In genomic region chr6:69867075-69867911, GRCh38 we compare ENCODE assay signal across 8 cellular contexts. TPM values are rescaled to one million over a fixed set of nuclear protein-coding genes. Genes with fewer than 3 reads are reported as not detected.
DNase-seq lines count a peak whose midpoint lies in the region; ATAC-seq, FAIRE-seq and TF ChIP-seq lines count a peak whose summit lies in the region.

No MANE protein-coding gene starts in this region.

- intact Hi-C loops in kidney (cut with DNase I) = no loop called here

- peak overlapping the region; percentile 93 for H2AFZ ChIP-seq in KMS-11 (ENCODE audit: low read depth)

- H3K27me3 Mint-ChIP-seq in brain = peaks cover 42% of the 10 kb centered on the region

- peaks cover 41% of the 10 kb centered on the region for H3K4me1 Mint-ChIP-seq in brain

- H3K36me3 ChIP-seq in KMS-11 (ENCODE audit: insufficient read depth) (no peaks in the 10 kb centered on the region), kidney (ENCODE audit: control insufficient read depth in 1 of 2, insufficient read depth in 2 of 2, low read length in 2 of 2) (no peaks in the 10 kb centered on the region)

- no peaks in the 10 kb centered on the region for H3K36me3 Mint-ChIP-seq in brain

- TF ChIP-seq CTCF in KMS-11 (conservative IDR thresholded peaks at IDR 0.05; ENCODE audit: low read depth, low read length) (no peak), brain (conservative IDR thresholded peaks at IDR 0.05) (peak in 1 of 2 experiments; percentile 29), kidney (IDR thresholded peaks at IDR 0.05; ENCODE audit: borderline replicate concordance, extremely low read depth, insufficient read depth) (peak; percentile 6)

- H3K9ac ChIP-seq in KMS-11 (peak overlapping the region; percentile 61), kidney (ENCODE audit: low read length in 2 of 2) (peak overlapping the region; percentile 45 to 57)

- H3K27me3 ChIP-seq in KMS-11 (ENCODE audit: insufficient read depth, low read depth) = no peaks in the 10 kb centered on the region

- H3K9me3 ChIP-seq in kidney (ENCODE audit: control insufficient read depth in 1 of 2, low read length in 2 of 2) = no peaks in the 10 kb centered on the region

- peaks cover 3% of the 10 kb centered on the region for H3K4me1 ChIP-seq in KMS-11 (ENCODE audit: low read depth, poor library complexity, severe bottlenecking)
- H3K4me1 ChIP-seq in kidney (ENCODE audit: control insufficient read depth in 1 of 2, insufficient read depth in 1 of 2, low read depth in 1 of 2, low read length in 2 of 2) = peaks cover 0 to 5% of the 10 kb centered on the region in 2 donors

- H3K4me3 ChIP-seq in KMS-11 (IDR thresholded peaks at IDR 0.05; ENCODE audit: insufficient read depth, low read depth, low read length) (no peak overlapping the region), kidney (ENCODE audit: low read length in 2 of 2) (peak overlapping the region; percentile 70 to 93)

- no peak for FAIRE-seq in kidney (lab: Jason Lieb, UNC)

- H3K27ac ChIP-seq in KMS-11 = peak overlapping the region; percentile 35; the same call in 1 of the 2 replicates
- H3K27ac ChIP-seq in kidney (ENCODE audit: low read depth in 2 of 2, low read length in 2 of 2) = peak overlapping the region in 1 of 2 donors; percentile 29

- peak overlapping the region; percentile 86 to 92 (median 88) for H3K4me3 Mint-ChIP-seq in brain

- no peaks in the 10 kb centered on the region for H3K9me3 Mint-ChIP-seq in brain

- peak overlapping the region; percentile 66 to 85 (median 79) for H3K27ac Mint-ChIP-seq in brain

- ATAC-seq in GM21717 (IDR thresholded peaks at IDR 0.05; ENCODE audit: unreplicated experiment) = peak; percentile 59

- peak; percentile 62 for DNase-seq in G401 (ENCODE audit: low spot score)
- peak; percentile 44 for DNase-seq in T-helper 9 cell
- peak; percentile 85 for DNase-seq in kidney
- DNase-seq in stimulated activated CD4-positive, alpha-beta T cell treated with anti-CD3 and anti-CD28 coated beads, Interleukin-1b, Interleukin-23, amount 100 ng/mL, for 24 hours (ENCODE audit: low read depth in 4 of 4, low spot score in 1 of 4) = peak in 3 of 4 experiments; percentile 17 to 49 (median 45)
- DNase-seq in RKO (ENCODE audit: low spot score) = no peak

- H3K79me2 ChIP-seq in KMS-11 (ENCODE audit: insufficient read depth, low read depth) = no peaks in the 10 kb centered on the region

- no peaks in the 10 kb centered on the region for H4K20me1 ChIP-seq in KMS-11 (ENCODE audit: insufficient read depth)

- in situ Hi-C loops in G401 (cut with HindIII; ENCODE audit: low sequenced_read_pairs) = no loop called here

- peak overlapping the region; percentile 63 for H3K4me2 ChIP-seq in KMS-11

RNA-seq across cellular contexts. Expression of gene COL19A1, which starts 0.9 kb away (rescaled TPM):
- not detected in 2 replicates for total RNA-seq in G401 (2014; rRNA removed; shearing (Covaris generic))
- polyA plus RNA-seq in brain (ENCODE audit: insufficient read depth, low read depth, low replicate concordance) (not detected), kidney (ENCODE audit: insufficient read depth, low read depth, low replicate concordance) (0.60 TPM)
- total RNA-seq in kidney = 1.1 TPM
